Comparison of ENCODE assay signal across 1 cellular context in genomic region chr2:17636989-17637906, GRCh38.
TF ChIP-seq lines count a peak whose summit lies in the region.

No MANE protein-coding gene starts in this region.

TF ChIP-seq in HepG2, 621 proteins besides CTCF, POLR2A, EP300 and RAD21 (continued from another document):
- TF ChIP-seq PHB2 (IDR thresholded peaks at IDR 0.05; ENCODE audit: partially characterized antibody) (no peak), ELK4 (CRISPR knock-in tag; IDR thresholded peaks at IDR 0.05; ENCODE audit: borderline replicate concordance) (no peak), FOXK1 (CRISPR knock-in tag; IDR thresholded peaks at IDR 0.05; ENCODE audit: borderline replicate concordance, low read depth) (no peak), ZFP1 (CRISPR knock-in tag; IDR thresholded peaks at IDR 0.05) (no peak), HOXD1 (CRISPR knock-in tag; IDR thresholded peaks at IDR 0.05) (no peak), MYC (CRISPR knock-in tag; IDR thresholded peaks at IDR 0.05; ENCODE audit: borderline replicate concordance) (no peak), PHF20 (CRISPR knock-in tag; IDR thresholded peaks at IDR 0.05) (no peak), REL (CRISPR knock-in tag; conservative IDR thresholded peaks at IDR 0.05) (no peak), ZNF564 (CRISPR knock-in tag; IDR thresholded peaks at IDR 0.05) (no peak), MEF2D (CRISPR knock-in tag; IDR thresholded peaks at IDR 0.05) (no peak), ZNF704 (CRISPR knock-in tag; IDR thresholded peaks at IDR 0.05; ENCODE audit: borderline replicate concordance) (no peak), ZNF556 (CRISPR knock-in tag; IDR thresholded peaks at IDR 0.05; ENCODE audit: borderline replicate concordance) (no peak)
- TF ChIP-seq, protein P1, sequence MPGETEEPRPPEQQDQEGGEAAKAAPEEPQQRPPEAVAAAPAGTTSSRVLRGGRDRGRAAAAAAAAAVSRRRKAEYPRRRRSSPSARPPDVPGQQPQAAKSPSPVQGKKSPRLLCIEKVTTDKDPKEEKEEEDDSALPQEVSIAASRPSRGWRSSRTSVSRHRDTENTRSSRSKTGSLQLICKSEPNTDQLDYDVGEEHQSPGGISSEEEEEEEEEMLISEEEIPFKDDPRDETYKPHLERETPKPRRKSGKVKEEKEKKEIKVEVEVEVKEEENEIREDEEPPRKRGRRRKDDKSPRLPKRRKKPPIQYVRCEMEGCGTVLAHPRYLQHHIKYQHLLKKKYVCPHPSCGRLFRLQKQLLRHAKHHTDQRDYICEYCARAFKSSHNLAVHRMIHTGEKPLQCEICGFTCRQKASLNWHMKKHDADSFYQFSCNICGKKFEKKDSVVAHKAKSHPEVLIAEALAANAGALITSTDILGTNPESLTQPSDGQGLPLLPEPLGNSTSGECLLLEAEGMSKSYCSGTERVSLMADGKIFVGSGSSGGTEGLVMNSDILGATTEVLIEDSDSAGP (CRISPR knock-in tag; IDR thresholded peaks at IDR 0.05; ENCODE audit: borderline replicate concordance) = no peak
- TF ChIP-seq, protein P2, sequence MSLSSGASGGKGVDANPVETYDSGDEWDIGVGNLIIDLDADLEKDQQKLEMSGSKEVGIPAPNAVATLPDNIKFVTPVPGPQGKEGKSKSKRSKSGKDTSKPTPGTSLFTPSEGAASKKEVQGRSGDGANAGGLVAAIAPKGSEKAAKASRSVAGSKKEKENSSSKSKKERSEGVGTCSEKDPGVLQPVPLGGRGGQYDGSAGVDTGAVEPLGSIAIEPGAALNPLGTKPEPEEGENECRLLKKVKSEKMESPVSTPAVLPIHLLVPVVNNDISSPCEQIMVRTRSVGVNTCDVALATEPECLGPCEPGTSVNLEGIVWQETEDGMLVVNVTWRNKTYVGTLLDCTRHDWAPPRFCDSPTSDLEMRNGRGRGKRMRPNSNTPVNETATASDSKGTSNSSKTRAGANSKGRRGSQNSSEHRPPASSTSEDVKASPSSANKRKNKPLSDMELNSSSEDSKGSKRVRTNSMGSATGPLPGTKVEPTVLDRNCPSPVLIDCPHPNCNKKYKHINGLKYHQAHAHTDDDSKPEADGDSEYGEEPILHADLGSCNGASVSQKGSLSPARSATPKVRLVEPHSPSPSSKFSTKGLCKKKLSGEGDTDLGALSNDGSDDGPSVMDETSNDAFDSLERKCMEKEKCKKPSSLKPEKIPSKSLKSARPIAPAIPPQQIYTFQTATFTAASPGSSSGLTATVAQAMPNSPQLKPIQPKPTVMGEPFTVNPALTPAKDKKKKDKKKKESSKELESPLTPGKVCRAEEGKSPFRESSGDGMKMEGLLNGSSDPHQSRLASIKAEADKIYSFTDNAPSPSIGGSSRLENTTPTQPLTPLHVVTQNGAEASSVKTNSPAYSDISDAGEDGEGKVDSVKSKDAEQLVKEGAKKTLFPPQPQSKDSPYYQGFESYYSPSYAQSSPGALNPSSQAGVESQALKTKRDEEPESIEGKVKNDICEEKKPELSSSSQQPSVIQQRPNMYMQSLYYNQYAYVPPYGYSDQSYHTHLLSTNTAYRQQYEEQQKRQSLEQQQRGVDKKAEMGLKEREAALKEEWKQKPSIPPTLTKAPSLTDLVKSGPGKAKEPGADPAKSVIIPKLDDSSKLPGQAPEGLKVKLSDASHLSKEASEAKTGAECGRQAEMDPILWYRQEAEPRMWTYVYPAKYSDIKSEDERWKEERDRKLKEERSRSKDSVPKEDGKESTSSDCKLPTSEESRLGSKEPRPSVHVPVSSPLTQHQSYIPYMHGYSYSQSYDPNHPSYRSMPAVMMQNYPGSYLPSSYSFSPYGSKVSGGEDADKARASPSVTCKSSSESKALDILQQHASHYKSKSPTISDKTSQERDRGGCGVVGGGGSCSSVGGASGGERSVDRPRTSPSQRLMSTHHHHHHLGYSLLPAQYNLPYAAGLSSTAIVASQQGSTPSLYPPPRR (CRISPR knock-in tag; IDR thresholded peaks at IDR 0.05; ENCODE audit: borderline replicate concordance) = no peak
- TF ChIP-seq, protein P3, sequence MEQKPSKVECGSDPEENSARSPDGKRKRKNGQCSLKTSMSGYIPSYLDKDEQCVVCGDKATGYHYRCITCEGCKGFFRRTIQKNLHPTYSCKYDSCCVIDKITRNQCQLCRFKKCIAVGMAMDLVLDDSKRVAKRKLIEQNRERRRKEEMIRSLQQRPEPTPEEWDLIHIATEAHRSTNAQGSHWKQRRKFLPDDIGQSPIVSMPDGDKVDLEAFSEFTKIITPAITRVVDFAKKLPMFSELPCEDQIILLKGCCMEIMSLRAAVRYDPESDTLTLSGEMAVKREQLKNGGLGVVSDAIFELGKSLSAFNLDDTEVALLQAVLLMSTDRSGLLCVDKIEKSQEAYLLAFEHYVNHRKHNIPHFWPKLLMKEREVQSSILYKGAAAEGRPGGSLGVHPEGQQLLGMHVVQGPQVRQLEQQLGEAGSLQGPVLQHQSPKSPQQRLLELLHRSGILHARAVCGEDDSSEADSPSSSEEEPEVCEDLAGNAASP (CRISPR knock-in tag; IDR thresholded peaks at IDR 0.05; ENCODE audit: borderline replicate concordance) = no peak
